8 cellular contexts compared by ENCODE assay signal in genomic region chrX:118974908-118975671, GRCh38. TPM values are rescaled to one million over a fixed set of nuclear protein-coding genes. Genes with fewer than 3 reads are reported as not detected.
DNase-seq lines count a peak whose midpoint lies in the region; ATAC-seq and TF ChIP-seq lines count a peak whose summit lies in the region.

No MANE protein-coding gene starts in this region.

- H3K4me3 ChIP-seq in CD4-positive, alpha-beta memory T cell (ENCODE audit: low read length in 2 of 2): peak overlapping the region in 1 of 2 donors; percentile 57
- H3K4me3 ChIP-seq in HCT116 (replicated peaks in 1 of 2; ENCODE audit: low read depth in 1 of 2, low read length in 2 of 2) (peak overlapping the region; percentile 39 to 56), PC-3 (ENCODE audit: low read length) (peak overlapping the region; percentile 78), heart left ventricle (peak overlapping the region; percentile 23 to 78 (median 60)), rectal smooth muscle tissue (ENCODE audit: low read length) (peak overlapping the region; percentile 65)

- H3K27me3 Mint-ChIP-seq in CD4-positive, alpha-beta memory T cell: peaks cover 3 to 6% of the 10 kb centered on the region in 2 donors

- CTCF ChIA-PET in CD4-positive, alpha-beta memory T cell (lab: Charles Lee; ENCODE audit: partially characterized antibody): interaction anchor here (0.8 to 1.9 kb wide), 5 partner anchors 15 to 127 kb away, joined by 3 to 10 read pairs (median 4); no protein-coding TSS in a partner anchor
- CTCF ChIA-PET in HCT116 (lab: Charles Lee): no interaction called here
- CTCF ChIA-PET in PC-3 (lab: Charles Lee): interaction anchor here (0.6 kb wide), 1 partner anchor 92 kb away, joined by 6 read pairs; no protein-coding TSS in a partner anchor

- peak overlapping the region; percentile 45 for H3K27ac ChIP-seq in CD4-positive, alpha-beta memory T cell (ENCODE audit: low read depth, low read length)
- H3K27ac ChIP-seq in HCT116 (ENCODE audit: low read depth, low read length): peak overlapping the region; percentile 35; the same call in 1 of the 2 replicates
- peak overlapping the region; percentile 56; the same call in 1 of the 2 replicates for H3K27ac ChIP-seq in PC-3 (ENCODE audit: low read length)
- peak overlapping the region in 11 of 12 donors; percentile 36 to 87 (median 62) for H3K27ac ChIP-seq in heart left ventricle
- H3K27ac ChIP-seq in rectal smooth muscle tissue (ENCODE audit: low read depth, low read length): peak overlapping the region; percentile 60

- H3K9me3 Mint-ChIP-seq in CD4-positive, alpha-beta memory T cell: no peaks in the 10 kb centered on the region

- RAD21 ChIA-PET in HCT116 (lab: Charles Lee; ENCODE audit: low non-redundant PET in 1 of 2, low total read pairs in 2 of 2, uncharacterized antibody in 2 of 2, unreplicated experiment in 2 of 2): no interaction called here

- peak overlapping the region; percentile 89 to 98 (median 92) for H3K4me3 Mint-ChIP-seq in CD4-positive, alpha-beta memory T cell

- H3K36me3 ChIP-seq in CD4-positive, alpha-beta memory T cell (ENCODE audit: insufficient read depth, low read length): no peaks in the 10 kb centered on the region
- H3K36me3 ChIP-seq in HCT116 (ENCODE audit: control insufficient read depth in 1 of 2, insufficient read depth in 2 of 2, low read length in 2 of 2) (no peaks in the 10 kb centered on the region), PC-3 (ENCODE audit: low read depth, low read length) (peaks cover 8% of the 10 kb centered on the region), heart left ventricle (no peaks in the 10 kb centered on the region), rectal smooth muscle tissue (ENCODE audit: control insufficient read depth, insufficient read depth, low read length) (no peaks in the 10 kb centered on the region)

- H3K27ac Mint-ChIP-seq in CD4-positive, alpha-beta memory T cell: peak overlapping the region; percentile 85 to 95 (median 94)

- H3K9me2 ChIP-seq in HCT116 (ENCODE audit: insufficient read depth) (no peaks in the 10 kb centered on the region), PC-3 (replicated peaks; ENCODE audit: low read length) (no peaks in the 10 kb centered on the region)

- H3K4me1 Mint-ChIP-seq in CD4-positive, alpha-beta memory T cell: peaks cover 3 to 44% (median 15%) of the 10 kb centered on the region in 4 donors

- H3K36me3 Mint-ChIP-seq in CD4-positive, alpha-beta memory T cell: peaks cover 3 to 8% of the 10 kb centered on the region in 2 donors

- no peak overlapping the region for H2AFZ ChIP-seq in HCT116 (ENCODE audit: low read depth, low read length, poor library complexity, severe bottlenecking)
- H2AFZ ChIP-seq in PC-3 (ENCODE audit: low read length): peak overlapping the region; percentile 80

- peaks cover 23% of the 10 kb centered on the region for H3K4me1 ChIP-seq in CD4-positive, alpha-beta memory T cell (ENCODE audit: insufficient read depth, low read length)
- peaks cover 11 to 32% of the 10 kb centered on the region in 2 experiments; a peak in 3 of 4 replicates for H3K4me1 ChIP-seq in HCT116 (ENCODE audit: control insufficient read depth in 1 of 2, insufficient read depth in 2 of 2, low read length in 2 of 2)
- peaks cover 25% of the 10 kb centered on the region for H3K4me1 ChIP-seq in PC-3 (ENCODE audit: insufficient read depth, low read length)
- peaks cover 0 to 21% (median 1%) of the 10 kb centered on the region in 12 donors for H3K4me1 ChIP-seq in heart left ventricle
- no peaks in the 10 kb centered on the region for H3K4me1 ChIP-seq in rectal smooth muscle tissue (ENCODE audit: control insufficient read depth, insufficient read depth, low read length)

- TF ChIP-seq CTCF in HCT116 (IDR thresholded peaks at IDR 0.05 in 2 of 3, conservative IDR thresholded peaks at IDR 0.05 in 1 of 3; ENCODE audit: borderline replicate concordance in 1 of 3, insufficient read depth in 1 of 3, low read depth in 2 of 3, low read length in 2 of 3) (no peak), PC-3 (conservative IDR thresholded peaks at IDR 0.05; ENCODE audit: low read depth, low read length) (no peak), heart left ventricle (IDR thresholded peaks at IDR 0.05) (no peak)

- H3F3A ChIP-seq in PC-3 (ENCODE audit: low read length, unreplicated experiment): no peaks in the 10 kb centered on the region

- H3K9ac ChIP-seq in HCT116 (ENCODE audit: low read length): no peak overlapping the region
- peak overlapping the region; percentile 49 for H3K9ac ChIP-seq in PC-3 (ENCODE audit: low read length)
- peak overlapping the region; percentile 16 for H3K9ac ChIP-seq in rectal smooth muscle tissue (ENCODE audit: low read length)

- H4K20me1 ChIP-seq in HCT116 (ENCODE audit: insufficient read depth): no peaks in the 10 kb centered on the region
- no peaks in the 10 kb centered on the region; the same call in 1 of the 2 replicates for H4K20me1 ChIP-seq in PC-3 (ENCODE audit: low read length)

- peak overlapping the region; percentile 78 for H3K4me2 ChIP-seq in HCT116 (ENCODE audit: low read length)
- peak overlapping the region; percentile 96 for H3K4me2 ChIP-seq in PC-3 (ENCODE audit: low read length)

- H3K79me2 ChIP-seq in HCT116 (ENCODE audit: insufficient read depth, low read length) (no peaks in the 10 kb centered on the region), PC-3 (ENCODE audit: low read length) (peaks cover 39% of the 10 kb centered on the region)

- DNase-seq in CD4-positive, alpha-beta memory T cell: peak; percentile 54 to 75 (median 60)
- DNase-seq in HCT116 (ENCODE audit: low read depth, low spot score): no peak
- peak; percentile 43 for DNase-seq in PC-3
- peak; percentile 26 for DNase-seq in activated gamma-delta T cell treated with anti-CD3 and anti-CD28 coated beads, Interleukin-2, amount 50 U/mL, for 16 hours (ENCODE audit: low read depth)
- peak in 4 of 5 donors; percentile 9 to 59 (median 31) for DNase-seq in heart left ventricle
- DNase-seq in OCI-M2 (lab: John Stamatoyannopoulos, UW; ENCODE audit: unreplicated experiment): no peak
- no peak for DNase-seq in NAMALWA (ENCODE audit: low spot score)

- no peak for TF ChIP-seq RAD21 in HCT116 (IDR thresholded peaks at IDR 0.05; ENCODE audit: low read depth)

- H3K9me3 ChIP-seq in CD4-positive, alpha-beta memory T cell (ENCODE audit: control insufficient read depth in 1 of 2, low read length in 2 of 2): no peaks in the 10 kb centered on the region
- no peaks in the 10 kb centered on the region for H3K9me3 ChIP-seq in HCT116 (ENCODE audit: control insufficient read depth in 1 of 2, insufficient read depth in 1 of 2, low read depth in 1 of 2, low read length in 2 of 2)
- H3K9me3 ChIP-seq in PC-3 (ENCODE audit: low read length): no peaks in the 10 kb centered on the region
- H3K9me3 ChIP-seq in heart left ventricle: no peaks in the 10 kb centered on the region

- no peaks in the 10 kb centered on the region for H3K27me3 ChIP-seq in CD4-positive, alpha-beta memory T cell (ENCODE audit: insufficient read depth, low read length)
- H3K27me3 ChIP-seq in HCT116 (ENCODE audit: insufficient read depth, low read length): no peaks in the 10 kb centered on the region
- H3K27me3 ChIP-seq in PC-3 (ENCODE audit: low read length): no peaks in the 10 kb centered on the region
- peaks cover 0 to 20% (median 0%) of the 10 kb centered on the region in 9 donors for H3K27me3 ChIP-seq in heart left ventricle
- H3K27me3 ChIP-seq in rectal smooth muscle tissue (ENCODE audit: control insufficient read depth, insufficient read depth, low read length): peaks cover 6% of the 10 kb centered on the region

- WGBS in heart left ventricle, 4 donors: 0 to 35% (median 18%) methylated on average over 43 to 82 of the region's 82 CpGs

- ATAC-seq in HCT116: peak; percentile 48
- peak; percentile 31 for ATAC-seq in PC-3
- peak in 3 of 4 donors; percentile 11 to 38 (median 23) for ATAC-seq in heart left ventricle

- POLR2A ChIA-PET in CD4-positive, alpha-beta memory T cell (lab: Charles Lee; ENCODE audit: partially characterized antibody): interaction anchor here (0.6 to 1.3 kb wide), 7 partner anchors 11 to 41 kb away, joined by 3 to 5 read pairs (median 3); no protein-coding TSS in a partner anchor
- POLR2A ChIA-PET in HCT116 (lab: Charles Lee): no interaction called here
- POLR2A ChIA-PET in PC-3 (lab: Charles Lee; ENCODE audit: unreplicated experiment): interaction anchor here (0.6 to 0.7 kb wide), 3 partner anchors 19 to 270 kb away, joined by 3 to 9 read pairs (median 4); no protein-coding TSS in a partner anchor

- BruUV-seq in HCT116 (replicated peaks; lab: Mats Ljungman, UMichigan): no TSS peak
- BruUV-seq in PC-3 (replicated peaks; lab: Mats Ljungman, UMichigan): TSS peak; percentile 39

- TF ChIP-seq POLR2A in HCT116 (IDR thresholded peaks at IDR 0.05; ENCODE audit: borderline replicate concordance, extremely low read depth, insufficient read depth, insufficient read length) (peak; percentile 8), heart left ventricle (IDR thresholded peaks at IDR 0.05) (no peak)

- intact Hi-C loops in CD4-positive, alpha-beta memory T cell (cut with micrococcal nuclease): loop anchor here (1.0 to 10.0 kb wide), 5 partner anchors 18 to 628 kb away; partner anchors contain the start of genes PGRMC1, UBE2A and WDR44
- intact Hi-C loops in HCT116 (cut with micrococcal nuclease): no loop called here
- intact Hi-C loops in PC-3 (cut with micrococcal nuclease): loop anchor here (5.0 to 10.0 kb wide), 2 partner anchors 90 to 128 kb away; no protein-coding TSS in a partner anchor
- intact Hi-C loops in heart left ventricle (cut with DNase I): loop anchor here in 1 of 10 donors (10.0 kb wide), 1 partner anchor 130 kb away; no protein-coding TSS in a partner anchor

RNA-seq across cellular contexts. Expression of gene LONRF3, which starts 0.7 kb away (rescaled TPM):
- 10 to 100 TPM in 1 of 2 experiments, 1 to 10 TPM in 1; 8.7 to 10.6 TPM for total RNA-seq in CD4-positive, alpha-beta memory T cell
- 1 to 10 TPM; 2.5 to 2.8 TPM for polyA plus RNA-seq in CD4-positive, alpha-beta memory T cell
- total RNA-seq in HCT116 (2021; ENCODE audit: unreplicated experiment) (3.1 TPM), PC-3 (2014; rRNA removed) (14.5 and 15.6 TPM in 2 replicates), heart left ventricle (1 to 10 TPM; 1.3 to 8.3 (median 2.1) TPM)
- polyA plus RNA-seq in HCT116 (2012): 1.6 and 2.0 TPM in 2 replicates
- 1 to 10 TPM in 1 of 2 donors, under 1 TPM in 1; 0.50 to 1.4 TPM for polyA plus RNA-seq in heart left ventricle

Comparison
In these comparisons a context has a peak if more than half of its experiments do, and no peak if none do; other contexts are left out.
1. DNase-seq: peak in CD4-positive, alpha-beta memory T cell (5 of 5), PC-3 (single experiment), activated gamma-delta T cell treated with anti-CD3 and anti-CD28 coated beads, Interleukin-2, amount 50 U/mL, for 16 hours (single experiment) and heart left ventricle (4 of 5); none in HCT116 (single experiment), OCI-M2 (single experiment) and NAMALWA (single experiment).
2. Peak in every context shown above with its lines, with median percentiles within 50 percentile points of each other: H3K27ac ChIP-seq and ATAC-seq.